ENCODE assay signal across 3 cellular contexts in the genomic region with DNA sequence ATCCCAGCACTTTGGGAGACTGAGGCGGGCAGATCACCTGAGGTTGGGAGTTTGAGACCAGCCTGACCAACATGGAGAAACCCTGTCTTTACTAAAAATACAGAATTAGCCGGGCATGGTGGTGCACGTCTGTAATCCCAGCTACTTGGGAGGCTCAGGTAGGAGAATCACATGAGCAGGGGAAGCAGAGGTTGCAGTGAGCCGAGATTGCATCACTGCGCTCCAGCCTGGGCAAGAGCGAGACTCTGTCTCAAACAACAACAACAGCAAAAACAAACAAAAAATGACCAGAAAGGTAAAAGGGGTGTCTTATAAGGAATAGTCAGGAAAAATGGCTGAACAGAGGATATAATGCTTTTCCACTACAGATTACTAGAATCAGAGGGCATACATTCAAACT. TPM values are rescaled to one million over a fixed set of nuclear protein-coding genes. Genes with fewer than 3 reads are reported as not detected.
"Had no signal": no experiment of that assay in that cellular context is flagged by ENCODE, and none has a peak within 500 bp of the region (broad histone marks: within the 10 kb centered on the region; RNA-seq: fewer than 3 reads in every experiment).

No MANE protein-coding gene starts in this region.

RNA-seq across cellular contexts. Expression of gene IL23A, which starts 33.8 kb away (rescaled TPM):
- total RNA-seq: ascending aorta, cardiac septum, cerebellum had no signal
